Comparison of ENCODE assay signal across 7 cellular contexts in the genomic region with DNA sequence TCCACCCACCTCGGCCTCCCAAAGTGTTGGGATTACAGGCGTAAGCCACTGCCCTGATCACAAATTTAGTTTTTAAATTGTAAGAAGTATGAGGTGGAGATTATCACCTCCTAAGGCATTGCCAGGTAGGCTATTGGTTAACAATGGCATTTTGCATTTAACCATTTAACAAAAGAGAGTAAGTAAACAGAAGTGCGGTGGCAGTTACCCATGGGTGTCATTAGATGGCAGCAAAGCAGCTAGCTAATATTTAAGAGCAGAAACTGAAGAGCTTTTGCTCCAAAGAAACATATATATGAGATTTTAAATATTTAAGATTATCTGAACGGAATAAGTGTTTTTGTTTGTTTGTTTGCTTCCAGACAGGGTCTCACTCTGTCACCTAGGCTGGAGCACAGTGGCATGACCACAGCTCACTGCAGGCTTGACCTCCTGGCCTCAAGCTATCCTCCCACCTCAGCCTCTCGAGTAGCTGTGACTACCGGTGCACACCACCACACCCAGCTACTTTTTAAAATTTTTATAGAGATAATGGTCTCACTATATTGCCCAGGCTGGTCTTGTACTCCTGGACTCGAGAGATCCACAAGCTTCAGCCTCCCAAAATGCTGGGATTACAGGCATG.
DNase-seq lines count a peak whose midpoint lies in the region; ATAC-seq and TF ChIP-seq lines count a peak whose summit lies in the region.

No MANE protein-coding gene starts in this region.

- POLR2A ChIA-PET in activated CD8-positive, alpha-beta T cell treated with anti-CD3 and anti-CD28 coated beads for 36 hours (lab: Charles Lee): no interaction called here
- POLR2A ChIA-PET in activated CD4-positive, alpha-beta memory T cell treated with anti-CD3 and anti-CD28 coated beads, Interleukin-2, amount 10 ng/mL, durations not matched to agents 7 days and 5 days (lab: Charles Lee): no interaction called here

- H3K4me1 ChIP-seq in GM23248 (ENCODE audit: insufficient read depth): no peaks in the 10 kb centered on the region
- H3K4me1 ChIP-seq in ovary (ENCODE audit: insufficient read depth): peaks cover 13% of the 10 kb centered on the region

- H3K27me3 ChIP-seq in GM23248 (replicated peaks; ENCODE audit: insufficient read depth) (no peaks in the 10 kb centered on the region), ovary (no peaks in the 10 kb centered on the region)

- H3K27ac Mint-ChIP-seq in activated CD8-positive, alpha-beta T cell treated with anti-CD3 and anti-CD28 coated beads for 36 hours: no peak overlapping the region
- no peak overlapping the region for H3K27ac Mint-ChIP-seq in activated CD4-positive, alpha-beta memory T cell treated with anti-CD3 and anti-CD28 coated beads, Interleukin-2, amount 10 ng/mL, durations not matched to agents 7 days and 5 days

- CTCF ChIA-PET in activated CD8-positive, alpha-beta T cell treated with anti-CD3 and anti-CD28 coated beads for 36 hours (lab: Charles Lee): interaction anchor here (0.7 to 3.4 kb wide), 9 partner anchors 11 to 698 kb away, joined by 3 to 17 read pairs (median 3); no protein-coding TSS in a partner anchor
- CTCF ChIA-PET in activated CD4-positive, alpha-beta memory T cell treated with anti-CD3 and anti-CD28 coated beads, Interleukin-2, amount 10 ng/mL, durations not matched to agents 7 days and 5 days (lab: Charles Lee): interaction anchor here (0.6 to 3.7 kb wide), 9 partner anchors 10 to 702 kb away, joined by 3 to 18 read pairs (median 5); no protein-coding TSS in a partner anchor

- no peak for ATAC-seq in activated CD8-positive, alpha-beta T cell treated with anti-CD3 and anti-CD28 coated beads for 36 hours
- ATAC-seq in left colon: peak; percentile 62

- TF ChIP-seq CTCF in activated CD8-positive, alpha-beta T cell treated with anti-CD3 and anti-CD28 coated beads for 36 hours (IDR thresholded peaks at IDR 0.05): peak; percentile 60
- peak in 1 of 3 donors; percentile 14 for TF ChIP-seq CTCF in ovary (IDR thresholded peaks at IDR 0.05)

- no peaks in the 10 kb centered on the region for H3K9me3 ChIP-seq in GM23248 (ENCODE audit: low read depth)
- H3K9me3 ChIP-seq in ovary: no peaks in the 10 kb centered on the region

- H3K27ac ChIP-seq in GM23248 (no peak overlapping the region), ovary (no peak overlapping the region)

- no peaks in the 10 kb centered on the region for H3K79me2 ChIP-seq in GM23248 (ENCODE audit: insufficient read depth)

- H3K4me3 Mint-ChIP-seq in activated CD8-positive, alpha-beta T cell treated with anti-CD3 and anti-CD28 coated beads for 36 hours: no peak overlapping the region
- no peak overlapping the region for H3K4me3 Mint-ChIP-seq in activated CD4-positive, alpha-beta memory T cell treated with anti-CD3 and anti-CD28 coated beads, Interleukin-2, amount 10 ng/mL, durations not matched to agents 7 days and 5 days

- DNase-seq in ELR (ENCODE audit: low read depth) (peak; percentile 51), GM23248 (peak; percentile 63), NCI-H1436 treated with DMSO at 0.1 percent for 48 hours (lab: John Stamatoyannopoulos, UW) (peak; percentile 18), left colon (no peak), ovary (no peak)
- DNase-seq in activated CD8-positive, alpha-beta T cell treated with anti-CD3 and anti-CD28 coated beads for 36 hours: peak; percentile 24
- no peak for DNase-seq in activated CD4-positive, alpha-beta memory T cell treated with anti-CD3 and anti-CD28 coated beads, Interleukin-2, amount 10 ng/mL, durations not matched to agents 7 days and 5 days

- 39 to 41% methylated on average over 7 of the region's 7 CpGs for WGBS in GM23248 (ENCODE audit: low coverage in 1 of 2, low lambda C conversion rate in 2 of 2, missing lambda C conversion rate in 2 of 2), 2 experiments
- WGBS in ovary, 3 donors: 55 to 63% (median 60%) methylated on average over 7 of the region's 7 CpGs

- H3K4me3 ChIP-seq in GM23248 (no peak overlapping the region), ovary (no peak overlapping the region)

- no peaks in the 10 kb centered on the region for H3K9me2 ChIP-seq in GM23248 (ENCODE audit: insufficient read depth)

- no peaks in the 10 kb centered on the region for H3K9me3 Mint-ChIP-seq in activated CD8-positive, alpha-beta T cell treated with anti-CD3 and anti-CD28 coated beads for 36 hours
- H3K9me3 Mint-ChIP-seq in activated CD4-positive, alpha-beta memory T cell treated with anti-CD3 and anti-CD28 coated beads, Interleukin-2, amount 10 ng/mL, durations not matched to agents 7 days and 5 days: no peaks in the 10 kb centered on the region

- H3K9ac ChIP-seq in GM23248: no peak overlapping the region

- no peaks in the 10 kb centered on the region for H4K20me1 ChIP-seq in GM23248 (ENCODE audit: insufficient read depth)

- H3K4me2 ChIP-seq in GM23248 (ENCODE audit: unreplicated experiment): no peak overlapping the region

- peaks cover 7% of the 10 kb centered on the region for H3K4me1 Mint-ChIP-seq in activated CD8-positive, alpha-beta T cell treated with anti-CD3 and anti-CD28 coated beads for 36 hours (ENCODE audit: low read depth)
- H3K4me1 Mint-ChIP-seq in activated CD4-positive, alpha-beta memory T cell treated with anti-CD3 and anti-CD28 coated beads, Interleukin-2, amount 10 ng/mL, durations not matched to agents 7 days and 5 days: peaks cover 1% of the 10 kb centered on the region

- no peak for TF ChIP-seq EP300 in ovary (IDR thresholded peaks at IDR 0.05)

- peaks cover 11% of the 10 kb centered on the region for H3K27me3 Mint-ChIP-seq in activated CD8-positive, alpha-beta T cell treated with anti-CD3 and anti-CD28 coated beads for 36 hours
- H3K27me3 Mint-ChIP-seq in activated CD4-positive, alpha-beta memory T cell treated with anti-CD3 and anti-CD28 coated beads, Interleukin-2, amount 10 ng/mL, durations not matched to agents 7 days and 5 days: peaks cover 9% of the 10 kb centered on the region

- no peak overlapping the region for H2AFZ ChIP-seq in GM23248

- no peaks in the 10 kb centered on the region for H3K36me3 Mint-ChIP-seq in activated CD8-positive, alpha-beta T cell treated with anti-CD3 and anti-CD28 coated beads for 36 hours (ENCODE audit: low read depth)
- no peaks in the 10 kb centered on the region for H3K36me3 Mint-ChIP-seq in activated CD4-positive, alpha-beta memory T cell treated with anti-CD3 and anti-CD28 coated beads, Interleukin-2, amount 10 ng/mL, durations not matched to agents 7 days and 5 days (ENCODE audit: low read depth)

- H3K36me3 ChIP-seq in GM23248 (ENCODE audit: low read depth) (no peaks in the 10 kb centered on the region), ovary (no peaks in the 10 kb centered on the region)

- no peak for TF ChIP-seq POLR2A in ovary (IDR thresholded peaks at IDR 0.05)

- in situ Hi-C loops in GM23248 (cut with MboI): loop anchor here (25.0 kb wide), 1 partner anchor 697 kb away; no protein-coding TSS in a partner anchor

- intact Hi-C loops in activated CD8-positive, alpha-beta T cell treated with anti-CD3 and anti-CD28 coated beads for 36 hours (cut with micrococcal nuclease): no loop called here
- intact Hi-C loops in left colon (cut with DNase I, micrococcal nuclease): no loop called here
- intact Hi-C loops in ovary (cut with DNase I): no loop called here

- H3F3A ChIP-seq in GM23248 (ENCODE audit: insufficient read depth): no peaks in the 10 kb centered on the region

Comparison
In these comparisons a context has a peak if more than half of its experiments do, and no peak if none do; other contexts are left out.
1. DNase-seq: peak in ELR (single experiment), GM23248 (single experiment), NCI-H1436 treated with DMSO at 0.1 percent for 48 hours (single experiment) and activated CD8-positive, alpha-beta T cell treated with anti-CD3 and anti-CD28 coated beads for 36 hours (single experiment); none in left colon (0 of 2), activated CD4-positive, alpha-beta memory T cell treated with anti-CD3 and anti-CD28 coated beads, Interleukin-2, amount 10 ng/mL, durations not matched to agents 7 days and 5 days (single experiment) and ovary (0 of 5).